In the genomic region with DNA sequence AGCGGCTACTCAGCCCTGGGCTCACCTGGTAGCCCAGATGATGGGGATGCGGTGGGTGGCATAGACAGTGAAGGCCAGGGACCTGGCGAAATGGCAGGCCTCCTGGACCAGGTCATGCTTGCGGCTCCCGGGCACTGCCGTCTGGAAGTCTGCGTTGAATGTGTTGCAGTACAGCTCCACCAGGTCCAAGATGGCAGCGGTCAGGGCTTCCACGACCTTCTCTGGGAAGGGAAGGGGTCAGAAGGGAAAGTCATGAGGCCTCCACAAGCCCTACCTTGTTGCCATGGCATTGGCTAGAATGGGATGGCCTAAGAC, we compare ENCODE assay signal across 1 cellular context.
TF ChIP-seq lines count a peak whose summit lies in the region.

No MANE protein-coding gene starts in this region.

TF ChIP-seq in GM23338, 12 proteins besides CTCF, POLR2A, EP300 and RAD21 (continued from another document):
- no peak for TF ChIP-seq NANOG (IDR thresholded peaks at IDR 0.05; ENCODE audit: borderline replicate concordance)
